In genomic region chr21:45164838-45165237, GRCh38 we compare ENCODE assay signal across 16 cellular contexts.
A peak's percentile ranks its signal among the peaks of the same experiment; 100 is the strongest.
DNase-seq lines count a peak whose midpoint lies in the region; ATAC-seq and TF ChIP-seq lines count a peak whose summit lies in the region.
"Had no signal": no experiment of that assay in that cellular context is flagged by ENCODE, and none has a peak within 500 bp of the region (broad histone marks: within the 10 kb centered on the region; RNA-seq: fewer than 3 reads in every experiment).

No MANE protein-coding gene starts in this region.

- H3K4me3 ChIP-seq in rectal smooth muscle tissue (ENCODE audit: low read length): no peak overlapping the region
- H3K4me3 ChIP-seq in tibial nerve: no peak overlapping the region
- H3K4me3 ChIP-seq: BLaER1, K562 had no signal

- TF ChIP-seq CTCF in tibial nerve (IDR thresholded peaks at IDR 0.05): no peak
- TF ChIP-seq CTCF in WTC11 (IDR thresholded peaks at IDR 0.05): no peak

- CTCF ChIA-PET in activated CD8-positive, alpha-beta memory T cell treated with anti-CD3 and anti-CD28 coated beads, Interleukin-2, amount 10 ng/mL, durations not matched to agents 7 days and 5 days (lab: Charles Lee): no interaction called here
- CTCF ChIA-PET in WTC11 (lab: Charles Lee): interaction anchor here (0.8 to 1.5 kb wide), 2 partner anchors 25 to 26 kb away, joined by 3 to 4 read pairs; no protein-coding TSS in a partner anchor

- POLR2A ChIA-PET in WTC11 (lab: Charles Lee): no interaction called here

- H3K4me3 Mint-ChIP-seq in activated CD8-positive, alpha-beta memory T cell treated with anti-CD3 and anti-CD28 coated beads, Interleukin-2, amount 10 ng/mL, durations not matched to agents 7 days and 5 days: no peak overlapping the region
- H3K4me3 Mint-ChIP-seq in WTC11: no peak overlapping the region
- H3K4me3 Mint-ChIP-seq: CD8-positive, alpha-beta memory T cell had no signal

- no peak for ATAC-seq in activated CD8-positive, alpha-beta memory T cell treated with anti-CD3 and anti-CD28 coated beads, Interleukin-2, amount 10 ng/mL, durations not matched to agents 7 days and 5 days
- ATAC-seq in WTC11 (no peak), HG03521 (IDR thresholded peaks at IDR 0.05; ENCODE audit: unreplicated experiment) (no peak)
- ATAC-seq: K562 had no signal

- no peaks in the 10 kb centered on the region for H3K36me3 Mint-ChIP-seq in activated CD8-positive, alpha-beta memory T cell treated with anti-CD3 and anti-CD28 coated beads, Interleukin-2, amount 10 ng/mL, durations not matched to agents 7 days and 5 days
- H3K36me3 Mint-ChIP-seq in WTC11: no peaks in the 10 kb centered on the region

- no peaks in the 10 kb centered on the region for H3K9me3 Mint-ChIP-seq in activated CD8-positive, alpha-beta memory T cell treated with anti-CD3 and anti-CD28 coated beads, Interleukin-2, amount 10 ng/mL, durations not matched to agents 7 days and 5 days (ENCODE audit: low read depth)
- no peaks in the 10 kb centered on the region for H3K9me3 Mint-ChIP-seq in WTC11
- H3K9me3 Mint-ChIP-seq: CD8-positive, alpha-beta memory T cell had no signal

- no peak overlapping the region for H3K27ac Mint-ChIP-seq in activated CD8-positive, alpha-beta memory T cell treated with anti-CD3 and anti-CD28 coated beads, Interleukin-2, amount 10 ng/mL, durations not matched to agents 7 days and 5 days
- H3K27ac Mint-ChIP-seq in WTC11: no peak overlapping the region
- H3K27ac Mint-ChIP-seq: CD8-positive, alpha-beta memory T cell had no signal

- 85 to 92% methylated on average over 6 of the region's 6 CpGs for whole genome bisulfite sequencing in tibial nerve, 2 donors

- no peaks in the 10 kb centered on the region for H3K36me3 ChIP-seq in rectal smooth muscle tissue (ENCODE audit: control insufficient read depth, insufficient read depth, low read length)
- peaks cover 0 to 5% (median 0%) of the 10 kb centered on the region in 3 donors for H3K36me3 ChIP-seq in tibial nerve

- peaks cover 15% of the 10 kb centered on the region for H3K4me1 Mint-ChIP-seq in activated CD8-positive, alpha-beta memory T cell treated with anti-CD3 and anti-CD28 coated beads, Interleukin-2, amount 10 ng/mL, durations not matched to agents 7 days and 5 days
- peaks cover 9% of the 10 kb centered on the region for H3K4me1 Mint-ChIP-seq in WTC11

- H3K27ac ChIP-seq in rectal smooth muscle tissue (ENCODE audit: low read depth, low read length) (peak overlapping the region; percentile 56), tibial nerve (peak overlapping the region in 3 of 4 donors; percentile 32 to 69 (median 51))
- H3K27ac ChIP-seq: BLaER1 had no signal

- H3K27me3 ChIP-seq in rectal smooth muscle tissue (ENCODE audit: control insufficient read depth, insufficient read depth, low read length) (no peaks in the 10 kb centered on the region), tibial nerve (no peaks in the 10 kb centered on the region)
- H3K27me3 ChIP-seq: BLaER1 had no signal

- no peak for TF ChIP-seq POLR2A in tibial nerve (IDR thresholded peaks at IDR 0.05)

- no peaks in the 10 kb centered on the region for H3K27me3 Mint-ChIP-seq in activated CD8-positive, alpha-beta memory T cell treated with anti-CD3 and anti-CD28 coated beads, Interleukin-2, amount 10 ng/mL, durations not matched to agents 7 days and 5 days
- no peaks in the 10 kb centered on the region for H3K27me3 Mint-ChIP-seq in WTC11 (ENCODE audit: low read depth)
- H3K27me3 Mint-ChIP-seq: CD8-positive, alpha-beta memory T cell had no signal

- peaks cover 3% of the 10 kb centered on the region for H3K4me1 ChIP-seq in rectal smooth muscle tissue (ENCODE audit: control insufficient read depth, insufficient read depth, low read length)
- H3K4me1 ChIP-seq in tibial nerve: peaks cover 0 to 42% (median 8%) of the 10 kb centered on the region in 4 donors

- TF ChIP-seq EP300 in tibial nerve (IDR thresholded peaks at IDR 0.05): no peak

- no peak overlapping the region for H3K9ac ChIP-seq in rectal smooth muscle tissue (ENCODE audit: low read length)
- H3K9ac ChIP-seq: BLaER1 had no signal

- peak; percentile 35 for DNase-seq in activated CD8-positive, alpha-beta memory T cell treated with anti-CD3 and anti-CD28 coated beads, Interleukin-2, amount 10 ng/mL, durations not matched to agents 7 days and 5 days
- no peak for DNase-seq in activated CD8-positive, alpha-beta memory T cell treated with anti-CD3 and anti-CD28 coated beads, Interleukin-2, amount 50 U/mL, for 4 hours
- DNase-seq in islet precursor cell: peak; percentile 50
- DNase-seq in tibial nerve (ENCODE audit: low spot score in 2 of 2): no peak
- DNase-seq in WTC11 (ENCODE audit: low spot score): no peak
- DNase-seq in GM19240 (ENCODE audit: insufficient read length, low spot score): no peak
- DNase-seq: CD8-positive, alpha-beta memory T cell; DMS79 treated with DMSO at 0.1 percent for 48 hours; NCI-H1417 treated with DMSO at 0.1 percent for 48 hours; NCI-H1930; NCI-H446; NCI-H69 had no signal

- H3K9me3 ChIP-seq in tibial nerve: no peaks in the 10 kb centered on the region

TF ChIP-seq in WTC11, 78 proteins besides CTCF, POLR2A, EP300 and RAD21:
- no peak for TF ChIP-seq TCF7 (CRISPR knock-in tag; IDR thresholded peaks at IDR 0.05; ENCODE audit: low read depth)
- no peak for TF ChIP-seq NFE2L1 (CRISPR knock-in tag; IDR thresholded peaks at IDR 0.05)
- TF ChIP-seq SMAD4 (CRISPR knock-in tag; IDR thresholded peaks at IDR 0.05): no peak
- no peak for TF ChIP-seq NR1H2 (CRISPR knock-in tag; IDR thresholded peaks at IDR 0.05)
- no peak for TF ChIP-seq MXD4 (CRISPR knock-in tag; IDR thresholded peaks at IDR 0.05; ENCODE audit: borderline replicate concordance)
- TF ChIP-seq NR2C2 (CRISPR knock-in tag; IDR thresholded peaks at IDR 0.05): no peak
- TF ChIP-seq ZNF671 (CRISPR knock-in tag; IDR thresholded peaks at IDR 0.05): no peak
- no peak for TF ChIP-seq USF1 (CRISPR knock-in tag; IDR thresholded peaks at IDR 0.05)
- no peak for TF ChIP-seq SOX15 (CRISPR knock-in tag; IDR thresholded peaks at IDR 0.05)
- TF ChIP-seq CREM (CRISPR knock-in tag; IDR thresholded peaks at IDR 0.05): no peak
- no peak for TF ChIP-seq GRHL2 (CRISPR knock-in tag; IDR thresholded peaks at IDR 0.05; ENCODE audit: insufficient replicate concordance, severe bottlenecking)
- TF ChIP-seq GTF2I (CRISPR knock-in tag; conservative IDR thresholded peaks at IDR 0.05): no peak

Comparison
In these comparisons a context has a peak if more than half of its experiments do, and no peak if none do; other contexts are left out.
1. DNase-seq: peak in activated CD8-positive, alpha-beta memory T cell treated with anti-CD3 and anti-CD28 coated beads, Interleukin-2, amount 10 ng/mL, durations not matched to agents 7 days and 5 days (single experiment) and islet precursor cell (single experiment); none in activated CD8-positive, alpha-beta memory T cell treated with anti-CD3 and anti-CD28 coated beads, Interleukin-2, amount 50 U/mL, for 4 hours (single experiment), tibial nerve (0 of 2), WTC11 (single experiment) and GM19240 (single experiment).